ENCODE assay signal across 11 cellular contexts in genomic region chr7:2444476-2444875, GRCh38. TPM values are rescaled to one million over a fixed set of nuclear protein-coding genes. Genes with fewer than 3 reads are reported as not detected.
DNase-seq lines count a peak whose midpoint lies in the region; TF ChIP-seq lines count a peak whose summit lies in the region.
"Had no signal": no experiment of that assay in that cellular context is flagged by ENCODE, and none has a peak within 500 bp of the region (broad histone marks: within the 10 kb centered on the region; RNA-seq: fewer than 3 reads in every experiment).

No MANE protein-coding gene starts in this region.

- H3K4me1 Mint-ChIP-seq in chondrocyte (ENCODE audit: low read depth) = peaks cover 9% of the 10 kb centered on the region

- H3K27me3 Mint-ChIP-seq in chondrocyte (ENCODE audit: low read depth) = peaks cover under 1% of the 10 kb centered on the region

- WGBS in suprapubic skin = 44% methylated on average over 3 of the region's 3 CpGs

- peak overlapping the region; percentile 51 for H3K27ac Mint-ChIP-seq in chondrocyte (ENCODE audit: unreplicated experiment)

- no peaks in the 10 kb centered on the region for H3K27me3 ChIP-seq in H7 (ENCODE audit: control insufficient read depth, insufficient read depth, low read length)
- H3K27me3 ChIP-seq in suprapubic skin = no peaks in the 10 kb centered on the region
- H3K27me3 ChIP-seq: right lobe of liver had no signal

- no peak overlapping the region for H3K4me3 Mint-ChIP-seq in chondrocyte (ENCODE audit: unreplicated experiment)

- DNase-seq in H7 = peak; percentile 61
- no peak for DNase-seq in chondrocyte (ENCODE audit: low spot score)
- peak; percentile 25 for DNase-seq in iPS-NIHi7 (ENCODE audit: extremely low spot score)
- no peak for DNase-seq in suprapubic skin (ENCODE audit: low spot score in 2 of 2)
- no peak for DNase-seq in NCI-H82 treated with DMSO at 0.1 percent for 48 hours (lab: John Stamatoyannopoulos, UW; ENCODE audit: unreplicated experiment)
- no peak for DNase-seq in NCI-H2029 treated with DMSO at 0.1 percent for 48 hours (lab: John Stamatoyannopoulos, UW)
- DNase-seq in mesenteric fat pad (ENCODE audit: low spot score) = no peak
- DNase-seq: DND-41, right lobe of liver had no signal

- TF ChIP-seq POLR2A in suprapubic skin (IDR thresholded peaks at IDR 0.05) = no peak

- H3K9me3 Mint-ChIP-seq in chondrocyte (ENCODE audit: low read depth) = no peaks in the 10 kb centered on the region

- peaks cover 42% of the 10 kb centered on the region for H3K4me1 ChIP-seq in suprapubic skin
- H3K4me1 ChIP-seq: right lobe of liver had no signal

- H3K9me3 ChIP-seq in suprapubic skin = no peaks in the 10 kb centered on the region
- H3K9me3 ChIP-seq: right lobe of liver had no signal

- no peak for TF ChIP-seq EP300 in suprapubic skin (IDR thresholded peaks at IDR 0.05)

- H3K4me3 ChIP-seq in H7 (ENCODE audit: insufficient read depth, low read depth, low read length) (no peak overlapping the region), suprapubic skin (no peak overlapping the region)
- H3K4me3 ChIP-seq: right lobe of liver had no signal

- no peaks in the 10 kb centered on the region; the same call in 1 of the 2 replicates for H3K36me3 ChIP-seq in H7 (replicated peaks; ENCODE audit: control insufficient read depth, insufficient read depth, low read length)
- peaks cover 9% of the 10 kb centered on the region for H3K36me3 ChIP-seq in suprapubic skin
- H3K36me3 ChIP-seq: right lobe of liver had no signal

- TF ChIP-seq CTCF in chondrocyte (IDR thresholded peaks at IDR 0.05) (no peak), suprapubic skin (IDR thresholded peaks at IDR 0.05) (no peak)

- peak overlapping the region; percentile 42 for H3K27ac ChIP-seq in suprapubic skin
- H3K27ac ChIP-seq: right lobe of liver had no signal

- peaks cover 4% of the 10 kb centered on the region for H3K36me3 Mint-ChIP-seq in chondrocyte (ENCODE audit: low read depth)

RNA-seq across cellular contexts. Expression of gene GRIFIN, which starts 31.7 kb away (rescaled TPM):
- total RNA-seq in H7 (2014; rRNA removed; shearing (Covaris generic)) = not detected in 2 replicates
- total RNA-seq in chondrocyte = not detected in 3 replicates
- total RNA-seq in suprapubic skin = not detected
- total RNA-seq in mesenteric fat pad = not detected
- total RNA-seq: dermis microvascular lymphatic vessel endothelial cell, kidney epithelial cell, right lobe of liver had no signal

RNA-seq across cellular contexts. Expression of gene CHST12, which starts 41.1 kb away (rescaled TPM):
- 10.3 and 11.4 TPM in 2 replicates for total RNA-seq in H7 (2014; rRNA removed; shearing (Covaris generic))
- total RNA-seq in chondrocyte (20.7 to 31.5 TPM (median 22.4 TPM) in 3 replicates), suprapubic skin (10 to 100 TPM in 3 of 4 donors, 1 to 10 TPM in 1; 9.9 to 55.8 (median 24.5) TPM), mesenteric fat pad (19.2 TPM)

Comparison
In these comparisons a context has a peak if more than half of its experiments do, and no peak if none do; other contexts are left out.
1. DNase-seq: peak in H7 (single experiment) and iPS-NIHi7 (single experiment); none in chondrocyte (single experiment), suprapubic skin (0 of 2), NCI-H82 treated with DMSO at 0.1 percent for 48 hours (single experiment), NCI-H2029 treated with DMSO at 0.1 percent for 48 hours (single experiment) and mesenteric fat pad (single experiment).